In genomic region chr3:69803871-69804270, GRCh38 we compare ENCODE assay signal across 27 cellular contexts.
"Had no signal": no experiment of that assay in that cellular context is flagged by ENCODE, and none has a peak within 500 bp of the region (broad histone marks: within the 10 kb centered on the region; RNA-seq: fewer than 3 reads in every experiment).

No MANE protein-coding gene starts in this region.

- ATAC-seq: esophagus mucosa; stimulated activated naive CD8-positive, alpha-beta T cell treated with anti-CD3 and anti-CD28 coated beads, Interleukin-15, Interleukin-2, amounts not matched to agents 100 U/mL and 50 U/mL, for 24 hours had no signal

- H3K36me3 ChIP-seq: ascending aorta, breast epithelium, transverse colon, uterus, WERI-Rb-1 had no signal

- DNase-seq: activated CD4-positive, alpha-beta T cell treated with anti-CD3 and anti-CD28 coated beads for 1 hour; activated CD8-positive, alpha-beta memory T cell treated with anti-CD3 and anti-CD28 coated beads for 24 hours; activated CD8-positive, alpha-beta memory T cell treated with anti-CD3 and anti-CD28 coated beads, Interleukin-2, amount 50 U/mL, for 48 hours; activated gamma-delta T cell; cerebellar nuclear complex; cortex of kidney; effector CD4-positive, alpha-beta T cell; foreskin fibroblast; glutamatergic neuron; hippocampal formation; islet precursor cell; midbrain; nephron progenitor cell; occipital lobe; posterior cingulate gyrus; retina; stimulated activated CD4-positive, alpha-beta T cell treated with anti-CD3 and anti-CD28 coated beads, Interleukin-12 subunit alpha, Interleukin-12 subunit beta, amount 100 ng/mL, for 4 hours; stimulated activated CD4-positive, alpha-beta T cell treated with anti-CD3 and anti-CD28 coated beads, Interleukin-1b, Interleukin-23, amount 100 ng/mL, for 48 hours; stimulated activated naive CD8-positive, alpha-beta T cell treated with anti-CD3 and anti-CD28 coated beads, Interleukin-15, Interleukin-2, amounts not matched to agents 100 U/mL and 50 U/mL, for 24 hours; T-helper 2 cell; transverse colon; uterus; WERI-Rb-1 had no signal

- H3K4me3 ChIP-seq: ascending aorta, breast epithelium, lung, transverse colon, uterus had no signal

- H3K4me1 ChIP-seq: ascending aorta, breast epithelium, uterus had no signal

- H3K27ac ChIP-seq: ascending aorta, breast epithelium, transverse colon, WERI-Rb-1 had no signal

- H3K27me3 ChIP-seq: ascending aorta, breast epithelium, transverse colon, uterus had no signal

- H3K9me3 ChIP-seq: ascending aorta, breast epithelium, transverse colon, uterus had no signal
